In genomic region chr21:36385233-36385908, GRCh38 we compare ENCODE assay signal across 1 cellular context.
TF ChIP-seq lines count a peak whose summit lies in the region.

Gene CHAF1B (plus strand): TSS chr21:36385392. CDS start chr21:36386137, 745 bp downstream.

TF ChIP-seq in HepG2, 621 proteins besides CTCF, POLR2A, EP300 and RAD21 (continued from another document and continues in another):
- TF ChIP-seq DZIP1 (CRISPR knock-in tag; IDR thresholded peaks at IDR 0.05), result no peak
- TF ChIP-seq SRY (CRISPR knock-in tag; IDR thresholded peaks at IDR 0.05), result peak; percentile 45; the same call in 1 of the 2 replicates
- peak; percentile 30; the same call in 1 of the 2 replicates for TF ChIP-seq UBTF (CRISPR knock-in tag; IDR thresholded peaks at IDR 0.05)
- peak; percentile 73 for TF ChIP-seq ZFY (CRISPR knock-in tag; IDR thresholded peaks at IDR 0.05)
- TF ChIP-seq ZSCAN30 (CRISPR knock-in tag; IDR thresholded peaks at IDR 0.05), result no peak
- TF ChIP-seq DRAP1 (CRISPR knock-in tag; IDR thresholded peaks at IDR 0.05), result peak; percentile 94
- no peak for TF ChIP-seq ZSCAN31 (CRISPR knock-in tag; IDR thresholded peaks at IDR 0.05; ENCODE audit: low read depth)
- TF ChIP-seq, protein P1, sequence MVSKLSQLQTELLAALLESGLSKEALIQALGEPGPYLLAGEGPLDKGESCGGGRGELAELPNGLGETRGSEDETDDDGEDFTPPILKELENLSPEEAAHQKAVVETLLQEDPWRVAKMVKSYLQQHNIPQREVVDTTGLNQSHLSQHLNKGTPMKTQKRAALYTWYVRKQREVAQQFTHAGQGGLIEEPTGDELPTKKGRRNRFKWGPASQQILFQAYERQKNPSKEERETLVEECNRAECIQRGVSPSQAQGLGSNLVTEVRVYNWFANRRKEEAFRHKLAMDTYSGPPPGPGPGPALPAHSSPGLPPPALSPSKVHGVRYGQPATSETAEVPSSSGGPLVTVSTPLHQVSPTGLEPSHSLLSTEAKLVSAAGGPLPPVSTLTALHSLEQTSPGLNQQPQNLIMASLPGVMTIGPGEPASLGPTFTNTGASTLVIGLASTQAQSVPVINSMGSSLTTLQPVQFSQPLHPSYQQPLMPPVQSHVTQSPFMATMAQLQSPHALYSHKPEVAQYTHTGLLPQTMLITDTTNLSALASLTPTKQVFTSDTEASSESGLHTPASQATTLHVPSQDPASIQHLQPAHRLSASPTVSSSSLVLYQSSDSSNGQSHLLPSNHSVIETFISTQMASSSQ (IDR thresholded peaks at IDR 0.05; ENCODE audit: low read depth), result no peak
- TF ChIP-seq, protein P1 (CRISPR knock-in tag; IDR thresholded peaks at IDR 0.05; ENCODE audit: borderline replicate concordance), result no peak
- no peak for TF ChIP-seq ZNF124 (CRISPR knock-in tag; IDR thresholded peaks at IDR 0.05)
- no peak for TF ChIP-seq ZNF292 (CRISPR knock-in tag; IDR thresholded peaks at IDR 0.05; ENCODE audit: borderline replicate concordance, low read depth)
- no peak for TF ChIP-seq ZNF781 (CRISPR knock-in tag; IDR thresholded peaks at IDR 0.05; ENCODE audit: borderline replicate concordance, not compliant biosample characterization)
- TF ChIP-seq NFAT5 (CRISPR knock-in tag; IDR thresholded peaks at IDR 0.05), result peak; percentile 31; the same call in 1 of the 2 replicates
- TF ChIP-seq HNRNPL (IDR thresholded peaks at IDR 0.05; ENCODE audit: low read depth, low read length), result no peak
- TF ChIP-seq ZNF280B (CRISPR knock-in tag; IDR thresholded peaks at IDR 0.05; ENCODE audit: borderline replicate concordance), result no peak
- TF ChIP-seq POLR2AphosphoS5 (IDR thresholded peaks at IDR 0.05; ENCODE audit: low read depth, low read length), result peak; percentile 52
- TF ChIP-seq, protein P2, sequence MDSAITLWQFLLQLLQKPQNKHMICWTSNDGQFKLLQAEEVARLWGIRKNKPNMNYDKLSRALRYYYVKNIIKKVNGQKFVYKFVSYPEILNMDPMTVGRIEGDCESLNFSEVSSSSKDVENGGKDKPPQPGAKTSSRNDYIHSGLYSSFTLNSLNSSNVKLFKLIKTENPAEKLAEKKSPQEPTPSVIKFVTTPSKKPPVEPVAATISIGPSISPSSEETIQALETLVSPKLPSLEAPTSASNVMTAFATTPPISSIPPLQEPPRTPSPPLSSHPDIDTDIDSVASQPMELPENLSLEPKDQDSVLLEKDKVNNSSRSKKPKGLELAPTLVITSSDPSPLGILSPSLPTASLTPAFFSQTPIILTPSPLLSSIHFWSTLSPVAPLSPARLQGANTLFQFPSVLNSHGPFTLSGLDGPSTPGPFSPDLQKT (CRISPR knock-in tag; IDR thresholded peaks at IDR 0.05; ENCODE audit: borderline replicate concordance), result no peak
- TF ChIP-seq ZFX (CRISPR knock-in tag; IDR thresholded peaks at IDR 0.05; ENCODE audit: low read depth), result peak; percentile 39; the same call in 1 of the 2 replicates
- peak; percentile 54; the same call in 1 of the 2 replicates for TF ChIP-seq YEATS4 (CRISPR knock-in tag; IDR thresholded peaks at IDR 0.05; ENCODE audit: borderline replicate concordance)
- peak; percentile 71; the same call in 1 of the 2 replicates for TF ChIP-seq MAX (IDR thresholded peaks at IDR 0.05)
- TF ChIP-seq, protein P3, sequence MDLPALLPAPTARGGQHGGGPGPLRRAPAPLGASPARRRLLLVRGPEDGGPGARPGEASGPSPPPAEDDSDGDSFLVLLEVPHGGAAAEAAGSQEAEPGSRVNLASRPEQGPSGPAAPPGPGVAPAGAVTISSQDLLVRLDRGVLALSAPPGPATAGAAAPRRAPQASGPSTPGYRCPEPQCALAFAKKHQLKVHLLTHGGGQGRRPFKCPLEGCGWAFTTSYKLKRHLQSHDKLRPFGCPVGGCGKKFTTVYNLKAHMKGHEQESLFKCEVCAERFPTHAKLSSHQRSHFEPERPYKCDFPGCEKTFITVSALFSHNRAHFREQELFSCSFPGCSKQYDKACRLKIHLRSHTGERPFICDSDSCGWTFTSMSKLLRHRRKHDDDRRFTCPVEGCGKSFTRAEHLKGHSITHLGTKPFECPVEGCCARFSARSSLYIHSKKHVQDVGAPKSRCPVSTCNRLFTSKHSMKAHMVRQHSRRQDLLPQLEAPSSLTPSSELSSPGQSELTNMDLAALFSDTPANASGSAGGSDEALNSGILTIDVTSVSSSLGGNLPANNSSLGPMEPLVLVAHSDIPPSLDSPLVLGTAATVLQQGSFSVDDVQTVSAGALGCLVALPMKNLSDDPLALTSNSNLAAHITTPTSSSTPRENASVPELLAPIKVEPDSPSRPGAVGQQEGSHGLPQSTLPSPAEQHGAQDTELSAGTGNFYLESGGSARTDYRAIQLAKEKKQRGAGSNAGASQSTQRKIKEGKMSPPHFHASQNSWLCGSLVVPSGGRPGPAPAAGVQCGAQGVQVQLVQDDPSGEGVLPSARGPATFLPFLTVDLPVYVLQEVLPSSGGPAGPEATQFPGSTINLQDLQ (CRISPR knock-in tag; IDR thresholded peaks at IDR 0.05), result no peak
- no peak for TF ChIP-seq ZSCAN22 (CRISPR knock-in tag; IDR thresholded peaks at IDR 0.05)
- TF ChIP-seq TCF12 (IDR thresholded peaks at IDR 0.05), result no peak
- TF ChIP-seq TCF12 (CRISPR knock-in tag; IDR thresholded peaks at IDR 0.05), result no peak
- TF ChIP-seq, protein P4, sequence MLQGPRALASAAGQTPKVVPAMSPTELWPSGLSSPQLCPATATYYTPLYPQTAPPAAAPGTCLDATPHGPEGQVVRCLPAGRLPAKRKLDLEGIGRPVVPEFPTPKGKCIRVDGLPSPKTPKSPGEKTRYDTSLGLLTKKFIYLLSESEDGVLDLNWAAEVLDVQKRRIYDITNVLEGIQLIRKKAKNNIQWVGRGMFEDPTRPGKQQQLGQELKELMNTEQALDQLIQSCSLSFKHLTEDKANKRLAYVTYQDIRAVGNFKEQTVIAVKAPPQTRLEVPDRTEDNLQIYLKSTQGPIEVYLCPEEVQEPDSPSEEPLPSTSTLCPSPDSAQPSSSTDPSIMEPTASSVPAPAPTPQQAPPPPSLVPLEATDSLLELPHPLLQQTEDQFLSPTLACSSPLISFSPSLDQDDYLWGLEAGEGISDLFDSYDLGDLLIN (CRISPR knock-in tag; IDR thresholded peaks at IDR 0.05; ENCODE audit: borderline replicate concordance), result peak; percentile 26; the same call in 1 of the 2 replicates
- TF ChIP-seq IRF2 (CRISPR knock-in tag; IDR thresholded peaks at IDR 0.05), result no peak
- no peak for TF ChIP-seq TP53 (CRISPR knock-in tag; conservative IDR thresholded peaks at IDR 0.05)
- TF ChIP-seq SIN3A (IDR thresholded peaks at IDR 0.05; ENCODE audit: borderline replicate concordance, low read depth, low read length), result peak; percentile 64; the same call in 1 of the 2 replicates
